Comparison of ENCODE assay signal across 23 cellular contexts in the genomic region with DNA sequence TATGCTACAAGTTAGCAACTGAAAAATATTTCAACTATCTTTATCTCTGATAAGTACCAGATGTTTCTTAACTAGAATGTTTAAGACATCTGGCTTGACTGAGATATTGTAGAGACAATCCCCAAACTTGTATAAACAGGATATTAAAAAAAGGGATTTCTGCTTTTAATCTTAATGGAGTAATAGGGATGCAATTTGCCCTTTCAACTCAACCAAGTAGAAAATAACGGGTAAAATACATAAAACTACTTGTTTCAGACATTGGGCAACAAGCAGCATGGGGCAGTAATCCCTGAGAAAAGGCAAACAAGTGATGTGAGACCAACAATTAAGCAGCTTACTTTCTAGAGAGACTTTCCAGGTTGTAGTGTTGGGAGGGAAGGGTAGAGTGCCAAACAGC. TPM values are rescaled to one million over a fixed set of nuclear protein-coding genes. Genes with fewer than 3 reads are reported as not detected.
A peak's percentile ranks its signal among the peaks of the same experiment; 100 is the strongest.
DNase-seq lines count a peak whose midpoint lies in the region; ATAC-seq, FAIRE-seq and TF ChIP-seq lines count a peak whose summit lies in the region.
"Had no signal": no experiment of that assay in that cellular context is flagged by ENCODE, and none has a peak within 500 bp of the region (broad histone marks: within the 10 kb centered on the region; RNA-seq: fewer than 3 reads in every experiment).

No MANE protein-coding gene starts in this region.

- H3K4me3 ChIP-seq in PC-9 (no peak overlapping the region), mesenchymal stem cell (ENCODE audit: insufficient read depth in 1 of 2, low read depth in 1 of 2, low read length in 2 of 2) (no peak overlapping the region)
- H3K4me3 ChIP-seq: BLaER1 treated with 17β-estradiol and CSF1 and Interleukin-3, amounts not matched to agents 10 nM and 100 nM; GM12878; SK-N-MC had no signal

- TF ChIP-seq CTCF in PC-9 (conservative IDR thresholded peaks at IDR 0.05), result no peak

- peak overlapping the region; percentile 72; the same call in 1 of the 2 replicates for H3K27ac ChIP-seq in PC-9
- no peak overlapping the region for H3K27ac ChIP-seq in mesenchymal stem cell (ENCODE audit: low read length, poor library complexity, severe bottlenecking)
- H3K27ac ChIP-seq: BLaER1 treated with 17β-estradiol and CSF1 and Interleukin-3, amounts not matched to agents 10 nM and 100 nM; SK-N-MC had no signal

- H3K23ac ChIP-seq in mesenchymal stem cell (ENCODE audit: low read length in 2 of 2), result no peak overlapping the region

- WGBS in mesenchymal stem cell, result 90% methylated on average over 1 of the region's 1 CpG

- no peak overlapping the region for H3K9ac ChIP-seq in mesenchymal stem cell (ENCODE audit: low read length)
- H3K9ac ChIP-seq: BLaER1 treated with 17β-estradiol and CSF1 and Interleukin-3, amounts not matched to agents 10 nM and 100 nM had no signal

- H3F3A ChIP-seq in PC-9 (ENCODE audit: insufficient read depth, low read depth), result peaks cover 21% of the 10 kb centered on the region

- no peak overlapping the region for H3K4ac ChIP-seq in mesenchymal stem cell (ENCODE audit: low read depth in 1 of 2, low read length in 2 of 2)

- H3K4me2 ChIP-seq in PC-9 (peak overlapping the region; percentile 58; the same call in 1 of the 2 replicates), mesenchymal stem cell (ENCODE audit: low read length, poor library complexity, severe bottlenecking) (no peak overlapping the region)
- H3K4me2 ChIP-seq: BLaER1 treated with 17β-estradiol and CSF1 and Interleukin-3, amounts not matched to agents 10 nM and 100 nM had no signal

- ATAC-seq in HG03342 (IDR thresholded peaks at IDR 0.05; ENCODE audit: unreplicated experiment), result no peak
- ATAC-seq: GM12878, HCT116, HepG2, Panc1, Right ventricle myocardium inferior, T-cell had no signal

- no peak overlapping the region for H2AK5ac ChIP-seq in mesenchymal stem cell (ENCODE audit: low read length, severe bottlenecking)

- H3K9me2 ChIP-seq in PC-9 (ENCODE audit: insufficient read depth), result no peaks in the 10 kb centered on the region

- H3K14ac ChIP-seq in mesenchymal stem cell (ENCODE audit: low read length in 2 of 2), result no peak overlapping the region

- peaks cover 17% of the 10 kb centered on the region; the same call in 1 of the 2 replicates for H3K9me3 ChIP-seq in PC-9 (ENCODE audit: insufficient read depth, low read depth)
- peaks cover 9% of the 10 kb centered on the region for H3K9me3 ChIP-seq in mesenchymal stem cell (ENCODE audit: control insufficient read depth, low read length)

- intact Hi-C loops in PC-9 (cut with micrococcal nuclease; ENCODE audit: unreplicated experiment), result no loop called here

- BruUV-seq in PC-9 (replicated peaks; lab: Mats Ljungman, UMichigan), result no TSS peak

- H3K27me3 ChIP-seq in PC-9 (ENCODE audit: insufficient read depth, low read depth) (no peaks in the 10 kb centered on the region), mesenchymal stem cell (ENCODE audit: control insufficient read depth in 1 of 2, insufficient read depth in 1 of 2, low read length in 2 of 2) (no peaks in the 10 kb centered on the region)
- H3K27me3 ChIP-seq: BLaER1 treated with 17β-estradiol and CSF1 and Interleukin-3, amounts not matched to agents 10 nM and 100 nM had no signal

- no peak overlapping the region for H2BK120ac ChIP-seq in mesenchymal stem cell (ENCODE audit: low read depth, low read length)

- DNase-seq in GM03348 (ENCODE audit: low spot score), result peak; percentile 35
- no peak for DNase-seq in PC-9
- peak; percentile 74 for DNase-seq in fibroblast of gingiva (ENCODE audit: low read depth)
- peak; percentile 38 for DNase-seq in mesenchymal stem cell
- no peak for DNase-seq in mesenteric fat pad (ENCODE audit: low spot score)
- no peak for DNase-seq in NCI-H146 (lab: John Stamatoyannopoulos, UW)
- no peak for DNase-seq in GM12892 (ENCODE audit: insufficient read length)
- DNase-seq: CD8-positive, alpha-beta memory T cell; DMS79; NCI-H1092; NCI-H510A treated with DMSO at 0.1 percent for 48 hours; T-cell had no signal

- no peak overlapping the region for H2BK5ac ChIP-seq in mesenchymal stem cell (ENCODE audit: low read depth, low read length, poor library complexity, severe bottlenecking)

- CTCF ChIA-PET in PC-9 (lab: Charles Lee), result no interaction called here

- no peaks in the 10 kb centered on the region for H3K79me1 ChIP-seq in mesenchymal stem cell (replicated peaks; ENCODE audit: low read length, poor library complexity, severe bottlenecking)

- no peak for FAIRE-seq in GM12892 (lab: Jason Lieb, UNC)
- FAIRE-seq: D721Med, G401.6, GM12878, HepG2 had no signal

- H2AFZ ChIP-seq in PC-9 (0 out of 2 replicates have a peak overlapping the region, but pooled peaks have one; percentile 21), mesenchymal stem cell (ENCODE audit: low read depth, low read length) (no peak overlapping the region)

- H4K91ac ChIP-seq in mesenchymal stem cell (ENCODE audit: low read length), result no peak overlapping the region

- H2BK15ac ChIP-seq in mesenchymal stem cell (ENCODE audit: low read depth, poor library complexity, severe bottlenecking), result no peak overlapping the region

- H4K8ac ChIP-seq in mesenchymal stem cell (ENCODE audit: low read length), result no peak overlapping the region

- no peak overlapping the region for H2BK12ac ChIP-seq in mesenchymal stem cell (ENCODE audit: low read length in 2 of 2)

- no peak for TF ChIP-seq POLR2A in GM12892 (IDR thresholded peaks at IDR 0.05; ENCODE audit: low read depth, low read length)

- H4K20me1 ChIP-seq in PC-9 (ENCODE audit: insufficient read depth), result no peaks in the 10 kb centered on the region
- H4K20me1 ChIP-seq: BLaER1 treated with 17β-estradiol and CSF1 and Interleukin-3, amounts not matched to agents 10 nM and 100 nM had no signal

- peaks cover 37% of the 10 kb centered on the region for H3K4me1 ChIP-seq in PC-9 (replicated peaks; ENCODE audit: insufficient read depth)
- H3K4me1 ChIP-seq in mesenchymal stem cell (ENCODE audit: control insufficient read depth, insufficient read depth, low read depth, low read length), result no peaks in the 10 kb centered on the region
- H3K4me1 ChIP-seq: BLaER1 treated with 17β-estradiol and CSF1 and Interleukin-3, amounts not matched to agents 10 nM and 100 nM had no signal

- H3K36me3 ChIP-seq in PC-9 (ENCODE audit: low read depth) (no peaks in the 10 kb centered on the region), mesenchymal stem cell (ENCODE audit: control insufficient read depth in 1 of 2, insufficient read depth in 2 of 2, low read depth in 1 of 2, low read length in 2 of 2) (no peaks in the 10 kb centered on the region)
- H3K36me3 ChIP-seq: BLaER1 treated with 17β-estradiol and CSF1 and Interleukin-3, amounts not matched to agents 10 nM and 100 nM had no signal

- H3K79me2 ChIP-seq in PC-9 (ENCODE audit: low read depth), result no peaks in the 10 kb centered on the region

- POLR2A ChIA-PET in PC-9 (lab: Charles Lee; ENCODE audit: unreplicated experiment), result interaction anchor here (0.6 kb wide), 1 partner anchor 42 kb away, joined by 7 read pairs; no protein-coding TSS in a partner anchor

- no peak overlapping the region for H3K18ac ChIP-seq in mesenchymal stem cell (ENCODE audit: low read depth in 1 of 2, low read length in 2 of 2)

RNA-seq across cellular contexts. Expression of a gene that starts 9.4 kb away (rescaled TPM):
- total RNA-seq in PC-9 (2021), result 71.1 and 103 TPM in 2 replicates
- 95.8 TPM for polyA plus RNA-seq in mesenchymal stem cell (2013, experiment 1 of 2)
- polyA plus RNA-seq in mesenchymal stem cell (2013, experiment 2 of 2), result 95.5 TPM
- total RNA-seq in mesenteric fat pad, result 41.2 TPM
- 12.6 TPM for polyA plus RNA-seq in GM12892 (2012; ENCODE audit: missing spikeins)
- total RNA-seq: CD8-positive, alpha-beta memory T cell; HepG2; MCF 10A had no signal
- polyA plus RNA-seq: CD8-positive, alpha-beta memory T cell had no signal

RNA-seq across cellular contexts. Expression of a gene that starts 35.0 kb away (rescaled TPM):
- total RNA-seq in PC-9 (2021), result not detected in 2 replicates
- not detected for polyA plus RNA-seq in mesenchymal stem cell (2013, experiment 1 of 2)
- not detected for polyA plus RNA-seq in mesenchymal stem cell (2013, experiment 2 of 2)
- not detected for total RNA-seq in mesenteric fat pad
- not detected for polyA plus RNA-seq in GM12892 (2012; ENCODE audit: missing spikeins)
- total RNA-seq: CD8-positive, alpha-beta memory T cell; GM12878; HepG2; MCF 10A; Right ventricle myocardium inferior; T-cell had no signal
- polyA plus RNA-seq: CD8-positive, alpha-beta memory T cell; HepG2 had no signal

Comparison
In these comparisons a context has a peak if more than half of its experiments do, and no peak if none do; other contexts are left out.
1. DNase-seq: peak in GM03348 (single experiment), fibroblast of gingiva (single experiment) and mesenchymal stem cell (single experiment); none in PC-9 (0 of 2), mesenteric fat pad (single experiment), NCI-H146 (single experiment) and GM12892 (single experiment).